8 cellular contexts compared by ENCODE assay signal in the genomic region with DNA sequence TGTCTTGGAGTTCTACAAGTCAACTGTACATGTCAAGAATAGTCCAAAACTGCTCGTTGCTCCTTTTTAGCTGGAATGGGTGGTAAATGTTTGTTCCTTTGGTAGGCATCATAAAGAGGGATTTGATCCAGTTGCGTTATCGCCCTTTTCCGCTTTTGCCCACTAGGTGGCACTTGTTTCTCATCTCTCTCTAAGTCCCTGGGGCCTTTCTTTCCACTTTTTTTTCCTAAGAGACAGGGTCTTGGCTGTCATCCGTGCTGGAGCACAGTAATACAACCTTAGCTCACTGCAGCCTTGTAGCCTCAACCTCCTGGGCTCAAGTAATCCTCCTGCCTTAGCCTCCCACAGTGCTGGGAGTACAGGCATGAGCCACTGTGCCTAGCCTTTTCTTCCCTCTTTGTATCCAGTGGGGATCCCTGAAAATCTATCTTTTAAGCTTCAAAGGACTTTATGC. TPM values are rescaled to one million over a fixed set of nuclear protein-coding genes. Genes with fewer than 3 reads are reported as not detected.
DNase-seq lines count a peak whose midpoint lies in the region; ATAC-seq and TF ChIP-seq lines count a peak whose summit lies in the region.

No MANE protein-coding gene starts in this region.

- H3K9me3 Mint-ChIP-seq in glutamatergic neuron (ENCODE audit: unreplicated experiment), result peaks cover 1% of the 10 kb centered on the region

- 4% methylated on average over 5 of the region's 5 CpGs for WGBS in prostate gland

- H3K4me3 ChIP-seq in NB4 (ENCODE audit: low read depth, low read length) (no peak overlapping the region), prostate gland (no peak overlapping the region)

- H3K27me3 ChIP-seq in prostate gland (replicated peaks; ENCODE audit: insufficient read depth), result no peaks in the 10 kb centered on the region

- DNase-seq in ELF-1 (ENCODE audit: low read depth, low spot score) (peak; percentile 83), NB4 (ENCODE audit: low read depth) (peak; percentile 79), SK-MEL-5 (ENCODE audit: low read depth, low spot score) (peak; percentile 86), glutamatergic neuron (peak; percentile 77), prostate gland (ENCODE audit: low spot score) (peak; percentile 60)
- peak; percentile 59 for DNase-seq in activated naive CD4-positive, alpha-beta T cell treated with anti-CD3 and anti-CD28 coated beads, Interleukin-2, amount 50 U/mL, for 16 hours

- no peaks in the 10 kb centered on the region for H3K27me3 Mint-ChIP-seq in glutamatergic neuron (ENCODE audit: unreplicated experiment)

- no peaks in the 10 kb centered on the region for H3K9me3 ChIP-seq in prostate gland

- no peak for ATAC-seq in GM18517 (IDR thresholded peaks at IDR 0.05; ENCODE audit: unreplicated experiment)
- no peak for ATAC-seq in HG02938 (IDR thresholded peaks at IDR 0.05; ENCODE audit: unreplicated experiment)

- no peaks in the 10 kb centered on the region for H3K36me3 Mint-ChIP-seq in glutamatergic neuron (ENCODE audit: unreplicated experiment)

- H3K36me3 ChIP-seq in prostate gland, result no peaks in the 10 kb centered on the region

- no peaks in the 10 kb centered on the region for H3K4me1 ChIP-seq in prostate gland (replicated peaks)

- no peak overlapping the region for H3K27ac ChIP-seq in prostate gland

- intact Hi-C loops in prostate gland (cut with DNase I), result no loop called here

- H3K27ac Mint-ChIP-seq in glutamatergic neuron (ENCODE audit: unreplicated experiment), result no peak overlapping the region

- no peak for TF ChIP-seq POLR2A in NB4 (IDR thresholded peaks at IDR 0.05; ENCODE audit: extremely low read depth, insufficient read length)
- TF ChIP-seq POLR2A in prostate gland (IDR thresholded peaks at IDR 0.05), result no peak

- in situ Hi-C loops in SK-MEL-5 (cut with HindIII; ENCODE audit: low pct_unique_long_range_greater_than_20kb, low sequenced_read_pairs), result no loop called here

- H3K4me3 Mint-ChIP-seq in glutamatergic neuron (ENCODE audit: unreplicated experiment), result no peak overlapping the region

- TF ChIP-seq CTCF in NB4 (IDR thresholded peaks at IDR 0.05; ENCODE audit: low read depth, low read length) (peak; percentile 91), glutamatergic neuron (IDR thresholded peaks at IDR 0.05; ENCODE audit: partially characterized antibody, unreplicated experiment) (peak; percentile 90), prostate gland (IDR thresholded peaks at IDR 0.05) (peak; percentile 40 to 74 (median 60))

- peaks cover 4% of the 10 kb centered on the region for H3K4me1 Mint-ChIP-seq in glutamatergic neuron (ENCODE audit: low read depth, unreplicated experiment)

RNA-seq across cellular contexts. Expression of a gene that starts 20.7 kb away (rescaled TPM):
- 95.2 and 101 TPM in 2 replicates for total RNA-seq in SK-MEL-5 (2014; rRNA removed; shearing (Covaris generic))
- 76.0 and 91.5 TPM in 2 replicates for polyA plus RNA-seq in SK-MEL-5 (2015; cell fraction: cytosol; rRNA removed)
- 1,005 and 1,042 TPM in 2 replicates for polyA plus RNA-seq in SK-MEL-5 (2015; cell fraction: nucleus; rRNA removed)
- total RNA-seq in glutamatergic neuron (ENCODE audit: unreplicated experiment), result 114 TPM
- total RNA-seq in prostate gland, result 10 to 100 TPM; 22.4 to 54.9 TPM

RNA-seq across cellular contexts. Expression of a gene that starts 27.3 kb away (rescaled TPM):
- total RNA-seq in SK-MEL-5 (2014; rRNA removed; shearing (Covaris generic)), result 161 and 166 TPM in 2 replicates
- 143 and 159 TPM in 2 replicates for polyA plus RNA-seq in SK-MEL-5 (2015; cell fraction: cytosol; rRNA removed)
- 108 and 149 TPM in 2 replicates for polyA plus RNA-seq in SK-MEL-5 (2015; cell fraction: nucleus; rRNA removed)
- total RNA-seq in glutamatergic neuron (ENCODE audit: unreplicated experiment) (38.8 TPM), prostate gland (10 to 100 TPM; 24.9 to 46.8 TPM)

RNA-seq across cellular contexts. Expression of a gene that starts 32.4 kb away (rescaled TPM):
- 7.2 and 8.7 TPM in 2 replicates for total RNA-seq in SK-MEL-5 (2014; rRNA removed; shearing (Covaris generic))
- 8.1 and 9.8 TPM in 2 replicates for polyA plus RNA-seq in SK-MEL-5 (2015; cell fraction: cytosol; rRNA removed)
- polyA plus RNA-seq in SK-MEL-5 (2015; cell fraction: nucleus; rRNA removed), result 7.9 and 10.9 TPM in 2 replicates
- total RNA-seq in glutamatergic neuron (ENCODE audit: unreplicated experiment) (20.2 TPM), prostate gland (10 to 100 TPM in 1 of 2 donors, 1 to 10 TPM in 1; 9.2 to 11.8 TPM)

RNA-seq across cellular contexts. Expression of a gene that starts 32.5 kb away (rescaled TPM):
- 51.4 and 55.3 TPM in 2 replicates for total RNA-seq in SK-MEL-5 (2014; rRNA removed; shearing (Covaris generic))
- 51.3 and 52.7 TPM in 2 replicates for polyA plus RNA-seq in SK-MEL-5 (2015; cell fraction: cytosol; rRNA removed)
- 76.8 and 110 TPM in 2 replicates for polyA plus RNA-seq in SK-MEL-5 (2015; cell fraction: nucleus; rRNA removed)
- 52.7 TPM for total RNA-seq in glutamatergic neuron (ENCODE audit: unreplicated experiment)
- 10 to 100 TPM; 17.9 to 33.3 TPM for total RNA-seq in prostate gland

RNA-seq across cellular contexts. Expression of a gene that starts 36.5 kb away (rescaled TPM):
- total RNA-seq in SK-MEL-5 (2014; rRNA removed; shearing (Covaris generic)), result 1.1 and 1.7 TPM in 2 replicates
- polyA plus RNA-seq in SK-MEL-5 (2015; cell fraction: cytosol; rRNA removed), result 0.98 and 1.0 TPM in 2 replicates
- polyA plus RNA-seq in SK-MEL-5 (2015; cell fraction: nucleus; rRNA removed), result 0.08 and 0.36 TPM in 2 replicates
- 0.22 TPM for total RNA-seq in glutamatergic neuron (ENCODE audit: unreplicated experiment)
- total RNA-seq in prostate gland, result 1 to 10 TPM in 1 of 2 donors, under 1 TPM in 1; 0.23 to 1.9 TPM
